13 cellular contexts compared by ENCODE assay signal in the genomic region with DNA sequence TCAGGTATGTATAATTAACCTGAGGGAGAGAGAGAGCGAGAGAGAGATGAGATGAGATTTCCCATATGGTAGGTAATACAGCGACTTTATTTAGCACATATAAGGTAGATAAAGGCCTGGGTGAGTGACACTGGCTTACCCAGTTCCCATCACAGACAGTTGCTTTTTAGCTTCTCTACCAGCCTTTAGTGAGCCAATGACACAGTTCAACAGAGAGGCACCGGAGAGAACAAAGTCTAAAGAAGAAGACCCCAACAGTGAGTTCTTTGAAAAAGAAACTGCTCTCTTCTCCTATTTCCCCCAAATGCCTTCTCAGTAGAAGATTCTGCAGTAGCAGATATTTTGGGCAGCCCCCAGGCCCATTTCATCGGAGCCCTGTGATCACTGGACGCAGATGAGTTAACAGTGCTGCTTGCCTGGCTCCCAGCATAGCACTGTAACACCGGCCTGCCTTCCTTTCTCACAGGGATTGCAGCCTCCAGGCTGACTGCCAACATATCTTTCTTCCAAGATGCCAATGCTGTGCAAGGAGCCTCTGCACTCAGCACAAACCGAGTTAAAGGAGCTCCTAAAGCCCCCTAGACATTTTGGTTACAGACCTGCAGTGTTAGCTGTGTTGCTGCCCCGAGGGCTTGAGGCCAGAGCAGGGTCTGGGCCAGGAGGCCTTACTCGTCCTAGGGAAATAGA. TPM values are rescaled to one million over a fixed set of nuclear protein-coding genes. Genes with fewer than 3 reads are reported as not detected.
DNase-seq lines count a peak whose midpoint lies in the region; FAIRE-seq and TF ChIP-seq lines count a peak whose summit lies in the region.
"Had no signal": no experiment of that assay in that cellular context is flagged by ENCODE, and none has a peak within 500 bp of the region (broad histone marks: within the 10 kb centered on the region; RNA-seq: fewer than 3 reads in every experiment).

No MANE protein-coding gene starts in this region.

- peaks cover 31% of the 10 kb centered on the region; the same call in 1 of the 2 replicates for H3F3A ChIP-seq in PC-9 (ENCODE audit: insufficient read depth, low read depth)

- TF ChIP-seq CTCF in astrocyte of the spinal cord (IDR thresholded peaks at IDR 0.05; ENCODE audit: low read depth, low read length) (no peak), stomach (IDR thresholded peaks at IDR 0.05) (no peak), PC-9 (conservative IDR thresholded peaks at IDR 0.05) (no peak)

- H3K4me1 Mint-ChIP-seq in T-helper 2 cell treated with Interferon-gamma antibody and Interleukin-4, amounts not matched to agents 5 μg/mL and 100 μg/mL, for 36 hours (ENCODE audit: low read depth) = peaks cover 20% of the 10 kb centered on the region

- no peak overlapping the region for H3K27ac Mint-ChIP-seq in T-helper 2 cell treated with Interferon-gamma antibody and Interleukin-4, amounts not matched to agents 5 μg/mL and 100 μg/mL, for 36 hours
- H3K27ac Mint-ChIP-seq: activated CD8-positive, alpha-beta T cell treated with anti-CD3 and anti-CD28 coated beads, Interleukin-2, amount 10 ng/mL, durations not matched to agents 7 days and 5 days; immature natural killer cell had no signal

- H3K36me3 ChIP-seq in stomach (no peaks in the 10 kb centered on the region), PC-9 (ENCODE audit: low read depth) (no peaks in the 10 kb centered on the region)
- H3K36me3 ChIP-seq: gastrocnemius medialis had no signal

- peaks cover 8% of the 10 kb centered on the region for H3K27me3 Mint-ChIP-seq in T-helper 2 cell treated with Interferon-gamma antibody and Interleukin-4, amounts not matched to agents 5 μg/mL and 100 μg/mL, for 36 hours (ENCODE audit: low read depth)

- no peaks in the 10 kb centered on the region for H4K20me1 ChIP-seq in PC-9 (ENCODE audit: insufficient read depth)

- no peak for FAIRE-seq in GM19239 (lab: Jason Lieb, UNC)
- FAIRE-seq: TTC549 had no signal

- H3K27ac ChIP-seq in stomach = no peak overlapping the region
- H3K27ac ChIP-seq in PC-9 = no peak overlapping the region
- H3K27ac ChIP-seq: gastrocnemius medialis had no signal

- in situ Hi-C loops in astrocyte of the spinal cord (cut with HindIII; ENCODE audit: low sequenced_read_pairs) = no loop called here

- peaks cover 2% of the 10 kb centered on the region for H3K36me3 Mint-ChIP-seq in T-helper 2 cell treated with Interferon-gamma antibody and Interleukin-4, amounts not matched to agents 5 μg/mL and 100 μg/mL, for 36 hours (ENCODE audit: low read depth)
- H3K36me3 Mint-ChIP-seq: immature natural killer cell had no signal

- H3K4me3 Mint-ChIP-seq in T-helper 2 cell treated with Interferon-gamma antibody and Interleukin-4, amounts not matched to agents 5 μg/mL and 100 μg/mL, for 36 hours = no peak overlapping the region
- H3K4me3 Mint-ChIP-seq: activated CD8-positive, alpha-beta T cell treated with anti-CD3 and anti-CD28 coated beads, Interleukin-2, amount 10 ng/mL, durations not matched to agents 7 days and 5 days; immature natural killer cell had no signal

- no peaks in the 10 kb centered on the region for H3K9me3 Mint-ChIP-seq in T-helper 2 cell treated with Interferon-gamma antibody and Interleukin-4, amounts not matched to agents 5 μg/mL and 100 μg/mL, for 36 hours
- H3K9me3 Mint-ChIP-seq: immature natural killer cell had no signal

- intact Hi-C loops in stomach (cut with DNase I; ENCODE audit: low total_unique reads) (no loop called here), PC-9 (cut with micrococcal nuclease; ENCODE audit: unreplicated experiment) (no loop called here)

- H3K4me2 ChIP-seq in PC-9 = no peak overlapping the region

- H3K9me2 ChIP-seq in PC-9 (ENCODE audit: insufficient read depth) = no peaks in the 10 kb centered on the region

- H3K79me2 ChIP-seq in PC-9 (ENCODE audit: low read depth) = no peaks in the 10 kb centered on the region

- 43 to 61% (median 52%) methylated on average over 8 to 9 of the region's 9 CpGs for WGBS in stomach, 5 donors

- no peak overlapping the region for H2AFZ ChIP-seq in PC-9

- H3K27me3 ChIP-seq in stomach (no peaks in the 10 kb centered on the region), PC-9 (ENCODE audit: insufficient read depth, low read depth) (no peaks in the 10 kb centered on the region)
- H3K27me3 ChIP-seq: gastrocnemius medialis had no signal

- H3K9me3 ChIP-seq in stomach (no peaks in the 10 kb centered on the region), PC-9 (ENCODE audit: insufficient read depth, low read depth) (no peaks in the 10 kb centered on the region)
- H3K9me3 ChIP-seq: gastrocnemius medialis had no signal

- POLR2A ChIA-PET in PC-9 (lab: Charles Lee; ENCODE audit: unreplicated experiment) = no interaction called here

- CTCF ChIA-PET in PC-9 (lab: Charles Lee) = no interaction called here

- no peak for TF ChIP-seq POLR2A in stomach (IDR thresholded peaks at IDR 0.05)

- DNase-seq in GM03348 (ENCODE audit: low spot score) = peak; percentile 65
- peak; percentile 63 for DNase-seq in astrocyte of the spinal cord (ENCODE audit: low read depth, low spot score)
- DNase-seq in kidney glomerular epithelial cell (lab: John Stamatoyannopoulos, UW) = peak; percentile 20
- DNase-seq in stomach = peak; percentile 57
- no peak for DNase-seq in PC-9
- no peak for DNase-seq in GM19239 (ENCODE audit: insufficient read length, low spot score)
- no peak for DNase-seq in T-helper 2 cell treated with Interferon-gamma antibody and Interleukin-4, amounts not matched to agents 5 μg/mL and 100 μg/mL, for 36 hours (ENCODE audit: low spot score)
- DNase-seq: activated CD8-positive, alpha-beta T cell treated with anti-CD3 and anti-CD28 coated beads, Interleukin-2, amount 10 ng/mL, durations not matched to agents 7 days and 5 days; gastrocnemius medialis; immature natural killer cell; NCI-H1092 treated with DMSO at 0.1 percent for 48 hours; NCI-H345 had no signal

- H3K4me1 ChIP-seq in stomach (peaks cover 6 to 21% (median 10%) of the 10 kb centered on the region in 4 donors), PC-9 (replicated peaks; ENCODE audit: insufficient read depth) (peaks cover 45% of the 10 kb centered on the region)
- H3K4me1 ChIP-seq: gastrocnemius medialis had no signal

- TF ChIP-seq EP300 in stomach (IDR thresholded peaks at IDR 0.05) = no peak

- H3K4me3 ChIP-seq in astrocyte of the spinal cord (ENCODE audit: low read depth, low read length) = no peak overlapping the region
- no peak overlapping the region for H3K4me3 ChIP-seq in stomach
- H3K4me3 ChIP-seq in PC-9 = no peak overlapping the region
- H3K4me3 ChIP-seq: gastrocnemius medialis had no signal

- BruUV-seq in PC-9 (replicated peaks; lab: Mats Ljungman, UMichigan) = no TSS peak

RNA-seq across cellular contexts. Expression of gene EML4, which starts 58.7 kb away (rescaled TPM):
- total RNA-seq in stomach = 100 to 1,000 TPM in 1 of 5 donors, 10 to 100 TPM in 4; 24.6 to 292 (median 65.3) TPM
- 10 to 100 TPM; 10.2 to 13.3 (median 10.5) TPM for polyA plus RNA-seq in stomach
- 52.0 and 64.1 TPM in 2 replicates for total RNA-seq in PC-9 (2021)

Comparison
In these comparisons a context has a peak if more than half of its experiments do, and no peak if none do; other contexts are left out.
1. DNase-seq: peak in GM03348 (single experiment), astrocyte of the spinal cord (single experiment), kidney glomerular epithelial cell (single experiment) and stomach (single experiment); none in PC-9 (0 of 2), GM19239 (single experiment) and T-helper 2 cell treated with Interferon-gamma antibody and Interleukin-4, amounts not matched to agents 5 μg/mL and 100 μg/mL, for 36 hours (single experiment).